In the genomic region with DNA sequence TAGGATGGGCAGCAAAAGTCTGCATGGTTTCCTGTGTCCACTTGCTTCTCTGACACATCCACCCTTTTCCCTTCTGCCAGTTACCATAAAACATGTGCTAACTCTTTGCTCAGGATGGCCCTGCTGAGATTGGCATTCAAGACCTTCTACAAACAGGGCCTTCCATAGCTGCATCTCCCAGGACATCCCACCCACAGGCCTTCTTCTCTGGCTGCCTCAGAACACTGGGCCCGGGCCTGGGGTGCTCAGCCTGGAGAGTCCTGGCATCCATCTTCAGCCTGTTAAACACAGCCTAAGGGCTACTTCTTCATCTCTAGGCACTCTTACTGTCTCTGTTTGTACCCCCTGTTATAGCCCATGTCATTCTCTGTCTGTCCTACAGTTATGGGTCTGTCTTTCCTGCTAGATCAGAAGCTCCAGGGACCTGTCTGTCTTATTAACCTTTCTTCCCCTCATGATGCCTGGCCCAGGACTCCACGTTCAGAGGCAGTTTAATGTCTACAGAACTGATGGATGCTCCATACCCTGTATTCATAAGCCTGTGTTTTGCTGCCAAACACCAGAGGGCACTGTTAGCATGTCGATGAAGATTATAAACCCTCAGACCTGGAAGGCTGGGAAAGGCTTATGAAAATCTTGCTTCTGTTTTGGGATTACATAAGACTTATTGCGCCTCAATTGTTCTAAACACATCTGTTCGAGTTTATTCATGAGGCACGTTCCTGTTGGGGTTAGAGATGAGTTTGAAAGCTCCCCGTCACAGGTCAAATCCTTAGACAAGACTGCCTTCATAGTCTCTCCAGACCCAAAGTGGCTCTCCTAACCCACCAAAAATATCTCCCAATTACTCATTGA, we compare ENCODE assay signal across 8 cellular contexts. TPM values are rescaled to one million over a fixed set of nuclear protein-coding genes. Genes with fewer than 3 reads are reported as not detected.
A peak's percentile ranks its signal among the peaks of the same experiment; 100 is the strongest.
DNase-seq lines count a peak whose midpoint lies in the region; ATAC-seq and TF ChIP-seq lines count a peak whose summit lies in the region.

No MANE protein-coding gene starts in this region.

- H3K4me1 ChIP-seq in neural progenitor cell, result peaks cover 8% of the 10 kb centered on the region

- H4K20me1 ChIP-seq in neural progenitor cell (ENCODE audit: low read depth), result no peaks in the 10 kb centered on the region

- no peak overlapping the region for H3K27ac ChIP-seq in neural progenitor cell

- H3K27me3 ChIP-seq in neural progenitor cell, result no peaks in the 10 kb centered on the region

- no peaks in the 10 kb centered on the region for H3K9me3 ChIP-seq in neural progenitor cell (ENCODE audit: low read depth)

- H3F3A ChIP-seq in neural progenitor cell (ENCODE audit: low read depth), result peaks cover 7% of the 10 kb centered on the region

- H3K36me3 Mint-ChIP-seq in neural progenitor cell, result no peaks in the 10 kb centered on the region

- in situ Hi-C loops in ACHN (cut with HindIII; ENCODE audit: low pct_ligation_motif_present, low pct_unique_long_range_greater_than_20kb, low sequenced_read_pairs), result no loop called here

- H3K4me3 ChIP-seq in neural progenitor cell, result no peak overlapping the region

- H3K79me2 ChIP-seq in neural progenitor cell (ENCODE audit: low read depth), result no peaks in the 10 kb centered on the region

- H2AFZ ChIP-seq in neural progenitor cell (replicated peaks), result peak overlapping the region; percentile 21

- DNase-seq in ACHN (peak; percentile 61), GF-D8 (lab: John Stamatoyannopoulos, UW) (peak; percentile 21), NCI-H2171 (lab: John Stamatoyannopoulos, UW) (peak; percentile 12), foreskin melanocyte (peak; percentile 52), neural progenitor cell (ENCODE audit: low spot score) (peak; percentile 77), NCI-H128 (lab: John Stamatoyannopoulos, UW; ENCODE audit: unreplicated experiment) (no peak)
- peak; percentile 24 for DNase-seq in activated CD4-positive, alpha-beta T cell treated with anti-CD3 and anti-CD28 coated beads, Interleukin-2, amount 50 U/mL, for 1 hour

- H3K9me3 Mint-ChIP-seq in neural progenitor cell, result no peaks in the 10 kb centered on the region

- no peak for ATAC-seq in HG02870 (IDR thresholded peaks at IDR 0.05; ENCODE audit: unreplicated experiment)

- H3K27me3 Mint-ChIP-seq in neural progenitor cell (ENCODE audit: insufficient read depth, low read depth), result peaks cover 4% of the 10 kb centered on the region

- no peak overlapping the region for H3K4me3 Mint-ChIP-seq in neural progenitor cell

- H3K36me3 ChIP-seq in neural progenitor cell, result no peaks in the 10 kb centered on the region

- TF ChIP-seq CTCF in neural progenitor cell (IDR thresholded peaks at IDR 0.05), result peak; percentile 84

- H3K27ac Mint-ChIP-seq in neural progenitor cell, result no peak overlapping the region

- H3K4me2 ChIP-seq in neural progenitor cell, result no peak overlapping the region

- peaks cover 21% of the 10 kb centered on the region for H3K4me1 Mint-ChIP-seq in neural progenitor cell

- H3K9ac ChIP-seq in neural progenitor cell, result no peak overlapping the region

RNA-seq across cellular contexts. Expression of gene SEMA3G, which starts 16.5 kb away (rescaled TPM):
- 0.79 and 3.4 TPM in 2 replicates for total RNA-seq in neural progenitor cell (ENCODE audit: low replicate concordance)

RNA-seq across cellular contexts. Expression of gene PHF7, which starts 17.9 kb away (rescaled TPM):
- total RNA-seq in neural progenitor cell (ENCODE audit: low replicate concordance), result 9.9 and 13.0 TPM in 2 replicates

RNA-seq across cellular contexts. Expression of gene BAP1, which starts 18.6 kb away (rescaled TPM):
- total RNA-seq in neural progenitor cell (ENCODE audit: low replicate concordance), result 55.5 and 102 TPM in 2 replicates

RNA-seq across cellular contexts. Expression of gene TNNC1, which starts 25.5 kb away (rescaled TPM):
- total RNA-seq in neural progenitor cell (ENCODE audit: low replicate concordance), result 0.67 and 5.8 TPM in 2 replicates

RNA-seq across cellular contexts. Expression of gene NISCH, which starts 27.0 kb away (rescaled TPM):
- 80.5 and 146 TPM in 2 replicates for total RNA-seq in neural progenitor cell (ENCODE audit: low replicate concordance)
